In the genomic region with DNA sequence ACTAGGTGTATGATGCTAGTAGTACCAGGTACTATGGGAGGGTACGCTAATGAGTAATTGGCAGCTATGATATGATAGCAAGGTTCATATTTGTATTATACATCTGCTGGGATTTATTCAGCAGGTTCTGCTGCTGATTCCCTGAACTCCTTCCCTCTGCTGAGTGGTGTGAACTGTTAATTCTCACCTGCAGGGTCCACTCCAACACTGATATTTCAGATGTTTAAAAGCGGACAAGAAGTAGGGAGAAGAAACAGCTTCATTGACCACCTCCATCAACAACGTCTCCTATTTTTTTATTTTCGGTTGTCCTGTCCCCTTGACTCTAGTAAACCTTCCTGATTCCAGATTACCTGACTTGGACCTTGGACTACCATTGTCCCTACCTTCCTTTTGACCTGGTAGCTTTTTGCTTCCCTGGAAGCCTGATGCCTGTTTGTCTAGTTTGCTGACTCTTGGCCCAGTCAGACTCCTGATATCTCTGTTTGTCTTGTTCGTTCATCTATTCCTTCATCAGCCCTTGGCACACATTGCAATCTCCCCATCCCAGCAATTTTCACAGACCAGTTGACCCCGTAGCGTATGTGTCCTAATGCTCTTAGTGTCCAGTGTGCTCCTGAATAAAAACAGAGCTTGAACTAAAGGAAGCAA, we compare ENCODE assay signal across 21 cellular contexts. TPM values are rescaled to one million over a fixed set of nuclear protein-coding genes. Genes with fewer than 3 reads are reported as not detected.
"Had no signal": no experiment of that assay in that cellular context is flagged by ENCODE, and none has a peak within 500 bp of the region (broad histone marks: within the 10 kb centered on the region; RNA-seq: fewer than 3 reads in every experiment).

No MANE protein-coding gene starts in this region.

- H3K9me3 ChIP-seq: ascending aorta, breast epithelium, gastroesophageal sphincter, lower lobe of right lung, suprapubic skin, upper lobe of left lung had no signal

- H3K4me1 Mint-ChIP-seq: activated CD4-positive, alpha-beta T cell treated with anti-CD3 and anti-CD28 coated beads, Interleukin-2, amount 10 ng/mL, durations not matched to agents 7 days and 5 days; activated naive CD4-positive, alpha-beta T cell treated with anti-CD3 and anti-CD28 coated beads, Interleukin-2, amount 10 ng/mL, durations not matched to agents 7 days and 5 days; nephron had no signal

- H3K27ac Mint-ChIP-seq: activated CD4-positive, alpha-beta T cell treated with anti-CD3 and anti-CD28 coated beads, Interleukin-2, amount 10 ng/mL, durations not matched to agents 7 days and 5 days; activated naive CD4-positive, alpha-beta T cell treated with anti-CD3 and anti-CD28 coated beads, Interleukin-2, amount 10 ng/mL, durations not matched to agents 7 days and 5 days; nephron had no signal

- H3K4me3 Mint-ChIP-seq: activated CD4-positive, alpha-beta T cell treated with anti-CD3 and anti-CD28 coated beads, Interleukin-2, amount 10 ng/mL, durations not matched to agents 7 days and 5 days; activated naive CD4-positive, alpha-beta T cell treated with anti-CD3 and anti-CD28 coated beads, Interleukin-2, amount 10 ng/mL, durations not matched to agents 7 days and 5 days; activated T-cell treated with anti-CD3 and anti-CD28 coated beads, Interleukin-2, amount 50 U/mL, for 4 hours; nephron had no signal

- H3K4me1 ChIP-seq: ascending aorta, breast epithelium, gastroesophageal sphincter, heart left ventricle, lower lobe of right lung, suprapubic skin, upper lobe of left lung had no signal

- H3K36me3 ChIP-seq: ascending aorta, breast epithelium, gastroesophageal sphincter, heart left ventricle, lower lobe of right lung, suprapubic skin, upper lobe of left lung had no signal

- ATAC-seq: activated CD4-positive, CD25-positive, alpha-beta regulatory T cell treated with anti-CD3 and anti-CD28 coated beads, Interleukin-2, amount 50 U/mL, for 24 hours; activated T-cell treated with anti-CD3 and anti-CD28 coated beads, Interleukin-2, amount 50 U/mL, for 4 hours; gastroesophageal sphincter; heart left ventricle; stimulated activated naive CD8-positive, alpha-beta T cell treated with anti-CD3 and anti-CD28 coated beads, Interleukin-15, Interleukin-2, amounts not matched to agents 100 U/mL and 50 U/mL, for 24 hours had no signal

- H3K9me3 Mint-ChIP-seq: activated CD4-positive, alpha-beta T cell treated with anti-CD3 and anti-CD28 coated beads, Interleukin-2, amount 10 ng/mL, durations not matched to agents 7 days and 5 days; activated naive CD4-positive, alpha-beta T cell treated with anti-CD3 and anti-CD28 coated beads, Interleukin-2, amount 10 ng/mL, durations not matched to agents 7 days and 5 days; activated T-cell treated with anti-CD3 and anti-CD28 coated beads, Interleukin-2, amount 50 U/mL, for 4 hours; nephron had no signal

- H3K27me3 Mint-ChIP-seq: activated naive CD4-positive, alpha-beta T cell treated with anti-CD3 and anti-CD28 coated beads, Interleukin-2, amount 10 ng/mL, durations not matched to agents 7 days and 5 days had no signal

- H3K4me3 ChIP-seq: ascending aorta, breast epithelium, gastroesophageal sphincter, heart left ventricle, lower lobe of right lung, suprapubic skin, upper lobe of left lung had no signal

- H3K27ac ChIP-seq: ascending aorta, breast epithelium, gastroesophageal sphincter, heart left ventricle, lower lobe of right lung, suprapubic skin had no signal

- DNase-seq: activated CD4-positive, alpha-beta T cell treated with anti-CD3 and anti-CD28 coated beads, Interleukin-2, amount 10 ng/mL, durations not matched to agents 7 days and 5 days; activated CD8-positive, alpha-beta memory T cell treated with anti-CD3 and anti-CD28 coated beads, Interleukin-2, amount 50 U/mL, for 4 hours; activated naive CD4-positive, alpha-beta T cell treated with anti-CD3 and anti-CD28 coated beads, Interleukin-2, amount 10 ng/mL, durations not matched to agents 7 days and 5 days; activated T-cell treated with anti-CD3 and anti-CD28 coated beads, Interleukin-2, amount 50 U/mL, for 4 hours; cerebellar nuclear complex; effector CD8-positive, alpha-beta T cell; heart left ventricle; lower lobe of right lung; retina; stimulated activated CD4-positive, alpha-beta T cell treated with anti-CD3 and anti-CD28 coated beads, Interleukin-12 subunit alpha, Interleukin-12 subunit beta, amount 100 ng/mL, for 4 hours; stimulated activated CD4-positive, alpha-beta T cell treated with anti-CD3 and anti-CD28 coated beads, Interleukin-1b, Interleukin-23, amount 100 ng/mL, for 48 hours; stimulated activated naive CD8-positive, alpha-beta T cell treated with anti-CD3 and anti-CD28 coated beads, Interleukin-15, Interleukin-2, amounts not matched to agents 100 U/mL and 50 U/mL, for 24 hours; T1000 had no signal

- H3K27me3 ChIP-seq: ascending aorta, gastroesophageal sphincter, heart left ventricle, suprapubic skin, upper lobe of left lung had no signal

RNA-seq across cellular contexts. Expression of gene RNF128, which starts 34.0 kb away (rescaled TPM):
- total RNA-seq: activated CD4-positive, alpha-beta T cell treated with anti-CD3 and anti-CD28 coated beads, Interleukin-2, amount 10 ng/mL, durations not matched to agents 7 days and 5 days; T-helper 1 cell treated with Interleukin-12 subunit alpha and Interleukin-12 subunit beta and Interleukin-4 antibody, amounts not matched to agents 30 ng/mL and 1 ng/mL, for 36 hours had no signal
